In the genomic region with DNA sequence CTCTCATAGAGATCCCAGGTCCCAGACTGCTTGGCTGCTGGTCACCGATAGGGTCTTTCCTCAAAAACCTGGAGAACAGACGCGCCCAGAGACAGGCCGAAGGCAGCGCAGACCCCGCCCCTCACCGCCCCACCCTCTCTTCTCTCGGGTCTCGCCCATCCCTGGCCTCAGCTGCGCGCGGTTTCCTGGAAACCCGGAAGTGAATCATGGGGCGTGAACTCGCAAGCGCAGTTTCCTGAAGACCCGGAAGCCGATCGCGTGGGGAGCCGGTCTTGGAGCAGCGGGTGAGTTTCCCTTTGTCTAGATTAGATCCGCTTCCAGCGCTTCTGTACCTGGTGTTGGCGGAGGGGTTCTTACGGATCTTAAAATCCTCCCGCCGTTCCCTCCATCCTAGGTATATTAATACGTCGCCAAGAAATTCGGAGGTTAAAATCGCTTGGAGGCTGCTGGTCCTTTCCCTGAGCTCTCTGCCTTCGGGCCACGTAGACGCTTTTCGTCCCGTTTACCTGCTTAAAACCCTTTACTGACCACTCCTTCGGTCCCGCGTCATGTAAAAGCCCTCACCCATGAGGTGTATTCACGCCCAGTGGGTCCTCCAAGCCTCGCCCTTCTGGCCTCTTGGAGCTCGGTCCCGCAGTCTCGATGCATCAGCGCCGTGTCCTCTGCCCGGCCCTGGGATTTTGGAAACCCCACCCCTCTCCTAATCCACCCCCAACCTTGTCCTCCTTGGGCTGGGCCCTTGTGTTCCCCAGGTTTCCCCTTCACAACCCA, we compare ENCODE assay signal across 8 cellular contexts.
DNase-seq lines count a peak whose midpoint lies in the region; ATAC-seq and TF ChIP-seq lines count a peak whose summit lies in the region.

Gene ZNF578, plus strand, starts transcription at position 230 of the 771 bp plus-strand sequence. CDS start 48,293 bp downstream, outside the sequence.

- no peak within 1 kb of the TSS for H3K9ac ChIP-seq in mucosa of rectum (ENCODE audit: low read depth in 1 of 2, low read length in 2 of 2)

- H3K4me3 ChIP-seq in AG09309 (ENCODE audit: control insufficient read depth, low read depth, low read length) = peak within 1 kb of the TSS; percentile 76
- peak within 1 kb of the TSS; percentile 66 for H3K4me3 ChIP-seq in epithelial cell of esophagus (ENCODE audit: low read length)
- peak within 1 kb of the TSS; percentile 67 to 82 for H3K4me3 ChIP-seq in mucosa of rectum (ENCODE audit: low read length in 2 of 2)

- ATAC-seq in HG02588 (IDR thresholded peaks at IDR 0.05; ENCODE audit: unreplicated experiment) (no peak), HG03045 (IDR thresholded peaks at IDR 0.05; ENCODE audit: unreplicated experiment) (no peak)

- H3K4me1 ChIP-seq in mucosa of rectum (ENCODE audit: control insufficient read depth in 2 of 2, insufficient read depth in 2 of 2, low read length in 2 of 2) = no peaks in the 10 kb centered on the region

- TF ChIP-seq CTCF in AG09309 (IDR thresholded peaks at IDR 0.05; ENCODE audit: control insufficient read depth, insufficient read depth, low read depth, low read length, missing control alignments) (peak; percentile 7), epithelial cell of esophagus (IDR thresholded peaks at IDR 0.05; ENCODE audit: insufficient read depth, low read depth, low read length, missing control alignments) (peak; percentile 20)

- H3K27me3 ChIP-seq in mucosa of rectum (ENCODE audit: control insufficient read depth in 2 of 2, insufficient read depth in 2 of 2, low read length in 2 of 2) = no peaks in the 10 kb centered on the region

- peaks cover 16 to 19% of the 10 kb centered on the region in 2 donors for H3K9me3 ChIP-seq in mucosa of rectum (ENCODE audit: control insufficient read depth in 2 of 2, low read length in 2 of 2)

- H3K27ac ChIP-seq in mucosa of rectum (ENCODE audit: low read depth in 2 of 2, low read length in 2 of 2) = no peak within 1 kb of the TSS

- peak; percentile 43 for DNase-seq in AG09309 (ENCODE audit: low read depth)
- peak; percentile 94 for DNase-seq in NCI-H1930 (lab: John Stamatoyannopoulos, UW)
- DNase-seq in activated T-cell treated with anti-CD3 and anti-CD28 coated beads for 1 hour (ENCODE audit: low read depth) = peak; percentile 36
- DNase-seq in epithelial cell of esophagus (ENCODE audit: low read depth) = peak; percentile 85
- DNase-seq in stimulated activated CD8-positive, alpha-beta memory T cell treated with anti-CD3 and anti-CD28 coated beads, Interleukin-4, amount 100 ng/mL, for 24 hours (ENCODE audit: low read depth) = peak; percentile 55

- H3K36me3 ChIP-seq in mucosa of rectum (ENCODE audit: control insufficient read depth in 2 of 2, insufficient read depth in 2 of 2, low read length in 2 of 2) = peaks cover 4 to 5% of the 10 kb centered on the region in 2 donors

Comparison
In these comparisons a context has a peak if more than half of its experiments do, and no peak if none do; other contexts are left out.
1. DNase-seq: peak in every context shown above with its lines; median percentile 94 in NCI-H1930; 85 in epithelial cell of esophagus; 55 in stimulated activated CD8-positive, alpha-beta memory T cell treated with anti-CD3 and anti-CD28 coated beads, Interleukin-4, amount 100 ng/mL, for 24 hours; 43 in AG09309; 36 in activated T-cell treated with anti-CD3 and anti-CD28 coated beads for 1 hour.